In the genomic region with DNA sequence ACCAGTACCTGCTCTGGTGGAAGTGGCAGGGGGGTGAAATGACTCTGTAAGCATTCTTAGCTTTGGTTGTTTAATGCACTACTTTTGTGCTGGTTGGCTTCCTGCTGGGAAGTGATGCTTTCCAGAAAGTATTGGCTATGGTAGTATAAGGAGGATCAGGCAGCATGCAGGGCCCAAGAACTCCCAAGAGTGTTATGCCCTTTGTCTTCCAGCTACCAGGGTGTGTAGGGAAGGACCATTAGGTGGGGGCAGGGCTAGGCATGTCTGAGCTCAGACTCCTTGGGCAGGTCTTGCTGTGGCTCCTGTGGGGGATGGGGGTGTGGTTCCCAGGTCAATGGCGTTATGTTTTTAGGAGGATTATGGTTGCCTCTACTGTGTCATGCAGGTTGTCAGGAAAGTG, we compare ENCODE assay signal across 37 cellular contexts.
"Had no signal": no experiment of that assay in that cellular context is flagged by ENCODE, and none has a peak within 500 bp of the region (broad histone marks: within the 10 kb centered on the region; RNA-seq: fewer than 3 reads in every experiment).

No MANE protein-coding gene starts in this region.

- FAIRE-seq: TTC549 had no signal

- H3K36me3 Mint-ChIP-seq: activated CD8-positive, alpha-beta memory T cell treated with anti-CD3 and anti-CD28 coated beads, Interleukin-2, amount 10 ng/mL, durations not matched to agents 7 days and 5 days; activated naive CD4-positive, alpha-beta T cell treated with anti-CD3 and anti-CD28 coated beads, Interleukin-2, amount 10 ng/mL, durations not matched to agents 7 days and 5 days; activated naive CD8-positive, alpha-beta T cell; activated naive CD8-positive, alpha-beta T cell treated with anti-CD3 and anti-CD28 coated beads, Interleukin-2, amount 10 ng/mL, durations not matched to agents 7 days and 5 days; brain had no signal

- H3K4me1 ChIP-seq: ascending aorta had no signal

- H3K4me1 Mint-ChIP-seq: activated CD4-positive, alpha-beta memory T cell treated with anti-CD3 and anti-CD28 coated beads, Interleukin-2, amount 10 ng/mL, durations not matched to agents 7 days and 5 days; activated CD4-positive, alpha-beta T cell treated with anti-CD3 and anti-CD28 coated beads for 36 hours; activated CD4-positive, alpha-beta T cell treated with anti-CD3 and anti-CD28 coated beads, Interleukin-2, amount 10 ng/mL, durations not matched to agents 7 days and 5 days; activated CD8-positive, alpha-beta memory T cell treated with anti-CD3 and anti-CD28 coated beads, Interleukin-2, amount 10 ng/mL, durations not matched to agents 7 days and 5 days; activated naive CD4-positive, alpha-beta T cell treated with anti-CD3 and anti-CD28 coated beads, Interleukin-2, amount 10 ng/mL, durations not matched to agents 7 days and 5 days; activated naive CD4-positive, alpha-beta T cell treated with anti-CD3 and anti-CD28 coated beads, Interleukin-2, amount 50 U/mL, for 24 hours; activated naive CD8-positive, alpha-beta T cell treated with anti-CD3 and anti-CD28 coated beads, Interleukin-2, amount 10 ng/mL, durations not matched to agents 7 days and 5 days; activated naive CD8-positive, alpha-beta T cell treated with anti-CD3 and anti-CD28 coated beads, Interleukin-2, amount 50 U/mL, for 24 hours; brain; central memory CD8-positive, alpha-beta T cell had no signal

- H3K27ac ChIP-seq: ascending aorta, cardiac muscle cell, VCaP had no signal

- H3K9me3 ChIP-seq: ascending aorta had no signal

- H3K4me3 ChIP-seq: ascending aorta, cardiac muscle cell had no signal

- H3K36me3 ChIP-seq: ascending aorta, cardiac muscle cell had no signal

- DNase-seq: activated CD4-positive, alpha-beta memory T cell treated with anti-CD3 and anti-CD28 coated beads, Interleukin-2, amount 10 ng/mL, durations not matched to agents 7 days and 5 days; activated CD4-positive, alpha-beta T cell treated with anti-CD3 and anti-CD28 coated beads for 1 hour; activated CD4-positive, alpha-beta T cell treated with anti-CD3 and anti-CD28 coated beads for 36 hours; activated CD4-positive, alpha-beta T cell treated with anti-CD3 and anti-CD28 coated beads for 48 hours; activated CD4-positive, alpha-beta T cell treated with anti-CD3 and anti-CD28 coated beads, Interleukin-2, amount 10 ng/mL, durations not matched to agents 7 days and 5 days; activated CD4-positive, alpha-beta T cell treated with anti-CD3 and anti-CD28 coated beads, Interleukin-2, amount 50 U/mL, for 48 hours; activated CD4-positive, CD25-positive, alpha-beta regulatory T cell; activated CD8-positive, alpha-beta memory T cell treated with anti-CD3 and anti-CD28 coated beads for 24 hours; activated CD8-positive, alpha-beta memory T cell treated with anti-CD3 and anti-CD28 coated beads, Interleukin-2, amount 10 ng/mL, durations not matched to agents 7 days and 5 days; activated CD8-positive, alpha-beta memory T cell treated with anti-CD3 and anti-CD28 coated beads, Interleukin-2, amount 50 U/mL, for 48 hours; activated CD8-positive, alpha-beta T cell treated with anti-CD3 and anti-CD28 coated beads, Interleukin-2, amount 10 ng/mL, durations not matched to agents 7 days and 5 days; activated effector memory CD4-positive, alpha-beta T cell treated with Interleukin-2 at 50 U/mL for 16 hours; activated gamma-delta T cell; activated naive CD4-positive, alpha-beta T cell treated with anti-CD3 and anti-CD28 coated beads, Interleukin-2, amount 10 ng/mL, durations not matched to agents 7 days and 5 days; activated naive CD4-positive, alpha-beta T cell treated with Interleukin-2 at 50 U/mL for 16 hours; activated naive CD8-positive, alpha-beta T cell treated with anti-CD3 and anti-CD28 coated beads, Interleukin-2, amount 10 ng/mL, durations not matched to agents 7 days and 5 days; activated naive CD8-positive, alpha-beta T cell treated with anti-CD3 and anti-CD28 coated beads, Interleukin-2, amount 50 U/mL, for 24 hours; activated T-cell treated with anti-CD3 and anti-CD28 coated beads, Interleukin-2, amount 50 U/mL, for 24 hours; activated T-cell treated with anti-CD3 and anti-CD28 coated beads, Interleukin-2, amount 50 U/mL, for 48 hours; amygdala; anterior cingulate cortex; caudate nucleus; cerebellar nuclear complex; T-helper 2 cell; T-helper 9 cell had no signal

- ATAC-seq: activated CD4-positive, alpha-beta T cell treated with anti-CD3 and anti-CD28 coated beads for 36 hours; activated CD4-positive, CD25-positive, alpha-beta regulatory T cell treated with anti-CD3 and anti-CD28 coated beads, Interleukin-2, amount 50 U/mL, for 24 hours; activated CD8-positive, alpha-beta memory T cell treated with anti-CD3 and anti-CD28 coated beads, Interleukin-2, amount 10 ng/mL, durations not matched to agents 7 days and 5 days; activated CD8-positive, alpha-beta T cell treated with anti-CD3 and anti-CD28 coated beads, Interleukin-2, amount 10 ng/mL, durations not matched to agents 7 days and 5 days; activated naive CD8-positive, alpha-beta T cell treated with anti-CD3 and anti-CD28 coated beads, Interleukin-2, amount 50 U/mL, for 24 hours had no signal

- H3K4me3 Mint-ChIP-seq: activated CD4-positive, alpha-beta memory T cell treated with anti-CD3 and anti-CD28 coated beads, Interleukin-2, amount 10 ng/mL, durations not matched to agents 7 days and 5 days; activated CD4-positive, alpha-beta T cell treated with anti-CD3 and anti-CD28 coated beads for 36 hours; activated CD4-positive, alpha-beta T cell treated with anti-CD3 and anti-CD28 coated beads, Interleukin-2, amount 10 ng/mL, durations not matched to agents 7 days and 5 days; activated CD8-positive, alpha-beta memory T cell treated with anti-CD3 and anti-CD28 coated beads, Interleukin-2, amount 10 ng/mL, durations not matched to agents 7 days and 5 days; activated CD8-positive, alpha-beta T cell treated with anti-CD3 and anti-CD28 coated beads, Interleukin-2, amount 10 ng/mL, durations not matched to agents 7 days and 5 days; activated naive CD4-positive, alpha-beta T cell treated with anti-CD3 and anti-CD28 coated beads, Interleukin-2, amount 10 ng/mL, durations not matched to agents 7 days and 5 days; activated naive CD4-positive, alpha-beta T cell treated with anti-CD3 and anti-CD28 coated beads, Interleukin-2, amount 50 U/mL, for 24 hours; activated naive CD8-positive, alpha-beta T cell; activated naive CD8-positive, alpha-beta T cell treated with anti-CD3 and anti-CD28 coated beads, Interleukin-2, amount 10 ng/mL, durations not matched to agents 7 days and 5 days; activated naive CD8-positive, alpha-beta T cell treated with anti-CD3 and anti-CD28 coated beads, Interleukin-2, amount 50 U/mL, for 24 hours; activated T-cell treated with anti-CD3 and anti-CD28 coated beads, Interleukin-2, amount 50 U/mL, for 24 hours; brain; central memory CD8-positive, alpha-beta T cell; T-helper 1 cell treated with Interleukin-12 subunit alpha and Interleukin-12 subunit beta and Interleukin-4 antibody, amounts not matched to agents 30 μg/mL and 1 μg/mL, for 36 hours; T-helper 2 cell treated with Interferon-gamma antibody and Interleukin-4, amounts not matched to agents 5 μg/mL and 100 μg/mL, for 36 hours had no signal

- H3K27me3 Mint-ChIP-seq: activated CD4-positive, alpha-beta memory T cell treated with anti-CD3 and anti-CD28 coated beads, Interleukin-2, amount 10 ng/mL, durations not matched to agents 7 days and 5 days; activated CD4-positive, alpha-beta T cell treated with anti-CD3 and anti-CD28 coated beads for 36 hours; activated CD4-positive, alpha-beta T cell treated with anti-CD3 and anti-CD28 coated beads, Interleukin-2, amount 10 ng/mL, durations not matched to agents 7 days and 5 days; activated CD8-positive, alpha-beta memory T cell treated with anti-CD3 and anti-CD28 coated beads, Interleukin-2, amount 10 ng/mL, durations not matched to agents 7 days and 5 days; activated naive CD4-positive, alpha-beta T cell treated with anti-CD3 and anti-CD28 coated beads, Interleukin-2, amount 10 ng/mL, durations not matched to agents 7 days and 5 days; activated naive CD4-positive, alpha-beta T cell treated with anti-CD3 and anti-CD28 coated beads, Interleukin-2, amount 50 U/mL, for 24 hours; activated naive CD8-positive, alpha-beta T cell; activated naive CD8-positive, alpha-beta T cell treated with anti-CD3 and anti-CD28 coated beads, Interleukin-2, amount 10 ng/mL, durations not matched to agents 7 days and 5 days; activated naive CD8-positive, alpha-beta T cell treated with anti-CD3 and anti-CD28 coated beads, Interleukin-2, amount 50 U/mL, for 24 hours; activated T-cell treated with anti-CD3 and anti-CD28 coated beads, Interleukin-2, amount 50 U/mL, for 24 hours had no signal

- H3K27me3 ChIP-seq: ascending aorta, cardiac muscle cell had no signal

- H3K27ac Mint-ChIP-seq: activated CD4-positive, alpha-beta memory T cell treated with anti-CD3 and anti-CD28 coated beads, Interleukin-2, amount 10 ng/mL, durations not matched to agents 7 days and 5 days; activated CD4-positive, alpha-beta T cell treated with anti-CD3 and anti-CD28 coated beads for 36 hours; activated CD4-positive, alpha-beta T cell treated with anti-CD3 and anti-CD28 coated beads, Interleukin-2, amount 10 ng/mL, durations not matched to agents 7 days and 5 days; activated CD8-positive, alpha-beta memory T cell treated with anti-CD3 and anti-CD28 coated beads, Interleukin-2, amount 10 ng/mL, durations not matched to agents 7 days and 5 days; activated CD8-positive, alpha-beta T cell treated with anti-CD3 and anti-CD28 coated beads, Interleukin-2, amount 10 ng/mL, durations not matched to agents 7 days and 5 days; activated naive CD4-positive, alpha-beta T cell treated with anti-CD3 and anti-CD28 coated beads, Interleukin-2, amount 10 ng/mL, durations not matched to agents 7 days and 5 days; activated naive CD4-positive, alpha-beta T cell treated with anti-CD3 and anti-CD28 coated beads, Interleukin-2, amount 50 U/mL, for 24 hours; activated naive CD8-positive, alpha-beta T cell; activated naive CD8-positive, alpha-beta T cell treated with anti-CD3 and anti-CD28 coated beads, Interleukin-2, amount 10 ng/mL, durations not matched to agents 7 days and 5 days; activated naive CD8-positive, alpha-beta T cell treated with anti-CD3 and anti-CD28 coated beads, Interleukin-2, amount 50 U/mL, for 24 hours; activated T-cell treated with anti-CD3 and anti-CD28 coated beads, Interleukin-2, amount 50 U/mL, for 24 hours; activated T-helper 2 cell treated with anti-CD3 and anti-CD28 coated beads, Interferon-gamma antibody, Interleukin-2, Interleukin-4, amounts not matched to agents 10 μg/mL and 5 μg/mL and 100 μg/mL, durations not matched to agents 14 hours and 24 hours and 36 hours; brain; T-helper 1 cell treated with Interleukin-12 subunit alpha and Interleukin-12 subunit beta and Interleukin-4 antibody, amounts not matched to agents 30 μg/mL and 1 μg/mL, for 36 hours; T-helper 2 cell treated with Interferon-gamma antibody and Interleukin-4, amounts not matched to agents 5 μg/mL and 100 μg/mL, for 36 hours had no signal
